In the genomic region with DNA sequence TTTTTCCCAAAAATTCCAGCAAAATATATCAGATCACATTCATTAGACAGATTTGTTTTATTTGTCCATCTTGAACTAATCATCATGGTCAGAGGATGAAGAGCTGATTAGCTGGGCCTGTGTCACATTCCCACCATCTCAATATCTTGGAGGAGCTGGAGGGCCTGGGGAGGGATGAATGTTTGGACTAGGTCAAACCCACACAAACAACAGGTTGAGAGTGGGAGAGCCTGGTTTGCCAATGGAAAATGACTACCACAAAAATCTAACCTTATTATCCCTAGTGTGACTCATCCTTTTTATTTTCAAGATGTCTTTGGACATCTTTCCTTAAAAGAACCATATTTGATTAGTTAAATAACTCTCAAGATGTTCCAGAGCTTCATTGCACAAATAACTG, we compare ENCODE assay signal across 13 cellular contexts.
"Had no signal": no experiment of that assay in that cellular context is flagged by ENCODE, and none has a peak within 500 bp of the region (broad histone marks: within the 10 kb centered on the region; RNA-seq: fewer than 3 reads in every experiment).

No MANE protein-coding gene starts in this region.

- FAIRE-seq: urothelium cell line had no signal

- H3K36me3 ChIP-seq: ascending aorta, colonic mucosa, thoracic aorta had no signal

- H3K4me1 Mint-ChIP-seq: stimulated activated naive CD8-positive, alpha-beta T cell treated with anti-CD3 and anti-CD28 coated beads, Interleukin-15, amount 100 ng/mL, for 72 hours had no signal

- H3K9me3 ChIP-seq: ascending aorta, colonic mucosa, thoracic aorta had no signal

- H3K27ac Mint-ChIP-seq: activated CD8-positive, alpha-beta T cell treated with anti-CD3 and anti-CD28 coated beads for 36 hours; mesothelial cell of epicardium; stimulated activated naive CD8-positive, alpha-beta T cell treated with anti-CD3 and anti-CD28 coated beads, Interleukin-15, amount 100 ng/mL, for 72 hours had no signal

- H3K4me3 ChIP-seq: ascending aorta, colonic mucosa, skin epidermis, thoracic aorta had no signal

- H3K27me3 ChIP-seq: ascending aorta, colonic mucosa had no signal

- ATAC-seq: activated CD8-positive, alpha-beta T cell treated with anti-CD3 and anti-CD28 coated beads for 36 hours; stimulated activated naive CD8-positive, alpha-beta T cell treated with anti-CD3 and anti-CD28 coated beads, Interleukin-15, amount 100 ng/mL, for 72 hours had no signal

- H3K4me3 Mint-ChIP-seq: activated CD8-positive, alpha-beta T cell treated with anti-CD3 and anti-CD28 coated beads for 36 hours; mesothelial cell of epicardium; stimulated activated naive CD8-positive, alpha-beta T cell treated with anti-CD3 and anti-CD28 coated beads, Interleukin-15, amount 100 ng/mL, for 72 hours had no signal

- H3K27me3 Mint-ChIP-seq: activated CD8-positive, alpha-beta T cell treated with anti-CD3 and anti-CD28 coated beads for 36 hours had no signal

- DNase-seq: activated CD4-positive, alpha-beta T cell treated with anti-CD3 and anti-CD28 coated beads for 1 hour; activated CD8-positive, alpha-beta memory T cell treated with anti-CD3 and anti-CD28 coated beads, Interleukin-2, amount 50 U/mL, for 48 hours; activated CD8-positive, alpha-beta T cell treated with anti-CD3 and anti-CD28 coated beads for 36 hours; activated naive CD4-positive, alpha-beta T cell; colonic mucosa; stimulated activated CD4-positive, alpha-beta T cell treated with anti-CD3 and anti-CD28 coated beads, Interleukin-4, amount 100 ng/mL, for 4 hours; stimulated activated naive CD8-positive, alpha-beta T cell treated with anti-CD3 and anti-CD28 coated beads, Interleukin-15, amount 100 ng/mL, for 72 hours; T1000 had no signal

- H3K4me1 ChIP-seq: colonic mucosa had no signal

- H3K27ac ChIP-seq: ascending aorta, colonic mucosa, skin epidermis, thoracic aorta had no signal

- H3K9me3 Mint-ChIP-seq: activated CD8-positive, alpha-beta T cell treated with anti-CD3 and anti-CD28 coated beads for 36 hours; stimulated activated naive CD8-positive, alpha-beta T cell treated with anti-CD3 and anti-CD28 coated beads, Interleukin-15, amount 100 ng/mL, for 72 hours had no signal

- H3K36me3 Mint-ChIP-seq: mesothelial cell of epicardium had no signal
